22 cellular contexts compared by ENCODE assay signal in genomic region chr17:28390563-28390962, GRCh38. TPM values are rescaled to one million over a fixed set of nuclear protein-coding genes. Genes with fewer than 3 reads are reported as not detected.
DNase-seq lines count a peak whose midpoint lies in the region; ATAC-seq and TF ChIP-seq lines count a peak whose summit lies in the region.
"Had no signal": no experiment of that assay in that cellular context is flagged by ENCODE, and none has a peak within 500 bp of the region (broad histone marks: within the 10 kb centered on the region; RNA-seq: fewer than 3 reads in every experiment).

No MANE protein-coding gene starts in this region.

- no peaks in the 10 kb centered on the region for H3K9me3 ChIP-seq in A673 (ENCODE audit: low read depth, low read length, poor library complexity, severe bottlenecking)
- H3K9me3 ChIP-seq: BLaER1, HAP-1 had no signal

- H3K4me3 Mint-ChIP-seq in activated T-helper 17 cell treated with anti-CD3 and anti-CD28 coated beads, Interleukin-2, amount 50 U/mL, for 72 hours = no peak overlapping the region
- peak overlapping the region; percentile 38 for H3K4me3 Mint-ChIP-seq in glutamatergic neuron (ENCODE audit: unreplicated experiment)
- H3K4me3 Mint-ChIP-seq in activated naive CD8-positive, alpha-beta T cell treated with anti-CD3 and anti-CD28 coated beads, Interleukin-2, amount 50 U/mL, for 24 hours = no peak overlapping the region
- no peak overlapping the region for H3K4me3 Mint-ChIP-seq in stimulated activated naive CD8-positive, alpha-beta T cell treated with anti-CD3 and anti-CD28 coated beads, Interleukin-15, amount 100 ng/mL, for 72 hours
- H3K4me3 Mint-ChIP-seq: B cell; CD8-positive, alpha-beta T cell; HFFc6 had no signal

- peaks cover 5% of the 10 kb centered on the region for H3K4me1 Mint-ChIP-seq in activated T-helper 17 cell treated with anti-CD3 and anti-CD28 coated beads, Interleukin-2, amount 50 U/mL, for 72 hours
- no peaks in the 10 kb centered on the region for H3K4me1 Mint-ChIP-seq in glutamatergic neuron (ENCODE audit: low read depth, unreplicated experiment)
- H3K4me1 Mint-ChIP-seq in activated naive CD8-positive, alpha-beta T cell treated with anti-CD3 and anti-CD28 coated beads, Interleukin-2, amount 50 U/mL, for 24 hours = peaks cover 7% of the 10 kb centered on the region
- H3K4me1 Mint-ChIP-seq in stimulated activated naive CD8-positive, alpha-beta T cell treated with anti-CD3 and anti-CD28 coated beads, Interleukin-15, amount 100 ng/mL, for 72 hours = peaks cover 2% of the 10 kb centered on the region

- CTCF ChIA-PET in A673 (lab: Charles Lee) = no interaction called here

- ATAC-seq in activated T-helper 17 cell treated with anti-CD3 and anti-CD28 coated beads, Interleukin-2, amount 50 U/mL, for 72 hours (replicated peaks) = no peak
- ATAC-seq in HG02840 (IDR thresholded peaks at IDR 0.05; ENCODE audit: low FRiP score, unreplicated experiment) (no peak), GM18511 (IDR thresholded peaks at IDR 0.05; ENCODE audit: unreplicated experiment) (no peak)
- ATAC-seq in activated naive CD8-positive, alpha-beta T cell treated with anti-CD3 and anti-CD28 coated beads, Interleukin-2, amount 50 U/mL, for 24 hours = no peak
- ATAC-seq in stimulated activated naive CD8-positive, alpha-beta T cell treated with anti-CD3 and anti-CD28 coated beads, Interleukin-15, amount 100 ng/mL, for 72 hours = no peak
- ATAC-seq: CD8-positive, alpha-beta T cell had no signal

- H3K4me1 ChIP-seq in A673 (ENCODE audit: insufficient read depth, low read length, poor library complexity, severe bottlenecking) = no peaks in the 10 kb centered on the region
- H3K4me1 ChIP-seq: HAP-1 had no signal

- H3K36me3 Mint-ChIP-seq in activated T-helper 17 cell treated with anti-CD3 and anti-CD28 coated beads, Interleukin-2, amount 50 U/mL, for 72 hours (ENCODE audit: low read depth) = peaks cover 81% of the 10 kb centered on the region
- H3K36me3 Mint-ChIP-seq in glutamatergic neuron (ENCODE audit: unreplicated experiment) = peaks cover 27% of the 10 kb centered on the region
- peaks cover 34% of the 10 kb centered on the region for H3K36me3 Mint-ChIP-seq in activated naive CD8-positive, alpha-beta T cell treated with anti-CD3 and anti-CD28 coated beads, Interleukin-2, amount 50 U/mL, for 24 hours (ENCODE audit: low read depth)

- H3K4me3 ChIP-seq in A673 (ENCODE audit: low read depth, low read length, poor library complexity, severe bottlenecking) = no peak overlapping the region
- H3K4me3 ChIP-seq: BLaER1, HAP-1 had no signal

- peak overlapping the region; percentile 23 for H3K27ac Mint-ChIP-seq in activated T-helper 17 cell treated with anti-CD3 and anti-CD28 coated beads, Interleukin-2, amount 50 U/mL, for 72 hours
- H3K27ac Mint-ChIP-seq in glutamatergic neuron (ENCODE audit: unreplicated experiment) = no peak overlapping the region
- H3K27ac Mint-ChIP-seq in activated naive CD8-positive, alpha-beta T cell treated with anti-CD3 and anti-CD28 coated beads, Interleukin-2, amount 50 U/mL, for 24 hours = no peak overlapping the region
- H3K27ac Mint-ChIP-seq in stimulated activated naive CD8-positive, alpha-beta T cell treated with anti-CD3 and anti-CD28 coated beads, Interleukin-15, amount 100 ng/mL, for 72 hours = no peak overlapping the region
- H3K27ac Mint-ChIP-seq: B cell; CD4-positive, CD25-positive, alpha-beta regulatory T cell; CD8-positive, alpha-beta T cell; HFFc6 had no signal

- peaks cover 33% of the 10 kb centered on the region for H3K36me3 ChIP-seq in A673 (ENCODE audit: insufficient read depth, low read length, poor library complexity, severe bottlenecking)

- no peaks in the 10 kb centered on the region for H3K27me3 ChIP-seq in A673 (replicated peaks; ENCODE audit: insufficient read depth, low read depth, low read length, poor library complexity)

- no peaks in the 10 kb centered on the region for H3K27me3 Mint-ChIP-seq in activated T-helper 17 cell treated with anti-CD3 and anti-CD28 coated beads, Interleukin-2, amount 50 U/mL, for 72 hours
- H3K27me3 Mint-ChIP-seq in glutamatergic neuron (ENCODE audit: unreplicated experiment) = no peaks in the 10 kb centered on the region
- H3K27me3 Mint-ChIP-seq in activated naive CD8-positive, alpha-beta T cell treated with anti-CD3 and anti-CD28 coated beads, Interleukin-2, amount 50 U/mL, for 24 hours = no peaks in the 10 kb centered on the region
- H3K27me3 Mint-ChIP-seq in stimulated activated naive CD8-positive, alpha-beta T cell treated with anti-CD3 and anti-CD28 coated beads, Interleukin-15, amount 100 ng/mL, for 72 hours = no peaks in the 10 kb centered on the region
- H3K27me3 Mint-ChIP-seq: B cell; CD4-positive, CD25-positive, alpha-beta regulatory T cell had no signal

- H3K27ac ChIP-seq in A673 (ENCODE audit: low read depth, low read length, poor library complexity, severe bottlenecking) = no peak overlapping the region
- H3K27ac ChIP-seq: BLaER1, C4-2B had no signal

- no peaks in the 10 kb centered on the region for H3K9me3 Mint-ChIP-seq in activated T-helper 17 cell treated with anti-CD3 and anti-CD28 coated beads, Interleukin-2, amount 50 U/mL, for 72 hours
- no peaks in the 10 kb centered on the region for H3K9me3 Mint-ChIP-seq in glutamatergic neuron (ENCODE audit: unreplicated experiment)
- no peaks in the 10 kb centered on the region for H3K9me3 Mint-ChIP-seq in activated naive CD8-positive, alpha-beta T cell treated with anti-CD3 and anti-CD28 coated beads, Interleukin-2, amount 50 U/mL, for 24 hours
- H3K9me3 Mint-ChIP-seq in stimulated activated naive CD8-positive, alpha-beta T cell treated with anti-CD3 and anti-CD28 coated beads, Interleukin-15, amount 100 ng/mL, for 72 hours = no peaks in the 10 kb centered on the region
- H3K9me3 Mint-ChIP-seq: CD4-positive, CD25-positive, alpha-beta regulatory T cell; CD8-positive, alpha-beta T cell; HFFc6 had no signal

- TSS peak; percentile 17 for BruUV-seq in A673 (replicated peaks; lab: Mats Ljungman, UMichigan)

- intact Hi-C loops in A673 (cut with micrococcal nuclease; ENCODE audit: unreplicated experiment) = no loop called here

- POLR2A ChIA-PET in A673 (lab: Charles Lee; ENCODE audit: low non-redundant PET) = no interaction called here

- no peak for DNase-seq in A673 (ENCODE audit: low spot score)
- DNase-seq in glutamatergic neuron = no peak
- no peak for DNase-seq in activated naive CD8-positive, alpha-beta T cell treated with anti-CD3 and anti-CD28 coated beads, Interleukin-2, amount 50 U/mL, for 24 hours
- no peak for DNase-seq in stimulated activated naive CD8-positive, alpha-beta T cell treated with anti-CD3 and anti-CD28 coated beads, Interleukin-15, amount 100 ng/mL, for 72 hours
- DNase-seq: 8988T; CD4-positive, CD25-positive, alpha-beta regulatory T cell; CD8-positive, alpha-beta T cell; DMS 273 treated with DMSO at 0.1 percent for 48 hours; DMS53; DMS79 treated with DMSO at 0.1 percent for 48 hours; GF-D8; GOT3; HFFc6 had no signal

- TF ChIP-seq CTCF in A673 (conservative IDR thresholded peaks at IDR 0.05; ENCODE audit: low read depth, low read length) (no peak), glutamatergic neuron (IDR thresholded peaks at IDR 0.05; ENCODE audit: partially characterized antibody, unreplicated experiment) (no peak)

RNA-seq across cellular contexts. Expression of gene SLC46A1, which starts 15.4 kb away (rescaled TPM):
- total RNA-seq in A673 (2021) (4.4 and 6.4 TPM in 2 replicates), glutamatergic neuron (ENCODE audit: unreplicated experiment) (6.3 TPM)
- total RNA-seq in activated T-helper 17 cell treated with anti-CD3 and anti-CD28 coated beads, Interleukin-2, amount 50 U/mL, for 72 hours = 1 to 10 TPM; 2.5 to 4.4 TPM

RNA-seq across cellular contexts. Expression of gene SARM1, which starts 19.1 kb away (rescaled TPM):
- total RNA-seq in A673 (2021) (37.7 and 47.1 TPM in 2 replicates), glutamatergic neuron (ENCODE audit: unreplicated experiment) (100 TPM)
- 10 to 100 TPM; 30.1 to 33.7 TPM for total RNA-seq in activated T-helper 17 cell treated with anti-CD3 and anti-CD28 coated beads, Interleukin-2, amount 50 U/mL, for 72 hours

RNA-seq across cellular contexts. Expression of gene VTN, which starts 20.5 kb away (rescaled TPM):
- 0.26 TPM in 1 of 2 replicates, not detected in the other for total RNA-seq in A673 (2021)
- total RNA-seq in activated T-helper 17 cell treated with anti-CD3 and anti-CD28 coated beads, Interleukin-2, amount 50 U/mL, for 72 hours = under 1 TPM; 0.16 to 0.43 TPM
- 0.25 TPM for total RNA-seq in glutamatergic neuron (ENCODE audit: unreplicated experiment)
- total RNA-seq: CD4-positive, CD25-positive, alpha-beta regulatory T cell; Daoy had no signal

RNA-seq across cellular contexts. Expression of gene SEBOX, which starts 25.6 kb away (rescaled TPM):
- not detected in 2 replicates for total RNA-seq in A673 (2021)
- not detected for total RNA-seq in activated T-helper 17 cell treated with anti-CD3 and anti-CD28 coated beads, Interleukin-2, amount 50 U/mL, for 72 hours
- not detected for total RNA-seq in glutamatergic neuron (ENCODE audit: unreplicated experiment)
- total RNA-seq: B cell; CD4-positive, CD25-positive, alpha-beta regulatory T cell; CD8-positive, alpha-beta T cell; Daoy; G401; HFFc6 had no signal

RNA-seq across cellular contexts. Expression of gene POLDIP2, which starts 33.2 kb away (rescaled TPM):
- total RNA-seq in A673 (2021) = 115 TPM in 2 replicates
- total RNA-seq in activated T-helper 17 cell treated with anti-CD3 and anti-CD28 coated beads, Interleukin-2, amount 50 U/mL, for 72 hours = 100 to 1,000 TPM in 1 of 2 donors, 10 to 100 TPM in 1; 48.9 to 109 TPM
- 73.5 TPM for total RNA-seq in glutamatergic neuron (ENCODE audit: unreplicated experiment)
